ENCODE assay signal across 24 cellular contexts in the genomic region with DNA sequence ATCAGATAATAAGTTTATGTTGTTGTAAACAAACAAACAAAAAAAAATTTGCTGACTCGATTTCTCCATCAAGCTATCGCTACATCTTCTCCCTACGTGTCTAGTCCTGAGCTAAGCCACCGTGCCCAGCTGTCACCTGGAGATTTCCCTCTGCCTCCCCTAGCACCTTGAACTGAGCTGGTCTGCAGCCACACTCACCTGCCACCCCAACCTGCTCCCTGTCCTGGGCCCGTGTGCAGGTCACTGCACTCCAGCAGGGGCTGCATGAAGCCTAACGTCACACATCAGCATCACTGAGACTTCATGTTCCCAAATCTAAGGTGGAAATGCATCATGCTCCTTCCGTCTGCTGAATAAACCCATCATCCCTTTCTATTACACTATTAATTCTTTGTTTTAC. TPM values are rescaled to one million over a fixed set of nuclear protein-coding genes. Genes with fewer than 3 reads are reported as not detected.
A peak's percentile ranks its signal among the peaks of the same experiment; 100 is the strongest.
DNase-seq lines count a peak whose midpoint lies in the region; ATAC-seq, FAIRE-seq and TF ChIP-seq lines count a peak whose summit lies in the region.
"Had no signal": no experiment of that assay in that cellular context is flagged by ENCODE, and none has a peak within 500 bp of the region (broad histone marks: within the 10 kb centered on the region; RNA-seq: fewer than 3 reads in every experiment).

No MANE protein-coding gene starts in this region.

- no peak for TF ChIP-seq EP300 in esophagus muscularis mucosa (IDR thresholded peaks at IDR 0.05)

- TF ChIP-seq CTCF in bronchial epithelial cell (IDR thresholded peaks at IDR 0.05; ENCODE audit: insufficient read depth, low read length, severe bottlenecking), result no peak
- TF ChIP-seq CTCF in esophagus muscularis mucosa (IDR thresholded peaks at IDR 0.05), result no peak
- TF ChIP-seq CTCF in left lung (IDR thresholded peaks at IDR 0.05), result no peak

- H3K36me3 ChIP-seq in H7 (replicated peaks; ENCODE audit: control insufficient read depth, insufficient read depth, low read length) (no peaks in the 10 kb centered on the region), bronchial epithelial cell (ENCODE audit: control insufficient read depth, insufficient read depth, low read length) (no peaks in the 10 kb centered on the region), esophagus muscularis mucosa (no peaks in the 10 kb centered on the region), left lung (no peaks in the 10 kb centered on the region)
- H3K36me3 ChIP-seq: BE2C; BLaER1 treated with 17β-estradiol and CSF1 and Interleukin-3, amounts not matched to agents 10 nM and 100 nM; HAP-1 had no signal

- no peak for TF ChIP-seq POLR2A in esophagus muscularis mucosa (IDR thresholded peaks at IDR 0.05; ENCODE audit: low read depth)

- FAIRE-seq in bronchial epithelial cell (lab: Jason Lieb, UNC), result peak; percentile 7
- FAIRE-seq: A549, D721Med, GM12878, GM19239 had no signal

- intact Hi-C loops in esophagus muscularis mucosa (cut with DNase I) (no loop called here), left lung (cut with DNase I) (no loop called here)

- no peaks in the 10 kb centered on the region for H3K27me3 ChIP-seq in H7 (ENCODE audit: control insufficient read depth, insufficient read depth, low read length)
- no peaks in the 10 kb centered on the region for H3K27me3 ChIP-seq in bronchial epithelial cell (ENCODE audit: control insufficient read depth, insufficient read depth, low read length)
- peaks cover 0 to 7% (median 0%) of the 10 kb centered on the region in 4 donors for H3K27me3 ChIP-seq in esophagus muscularis mucosa
- H3K27me3 ChIP-seq in left lung, result no peaks in the 10 kb centered on the region
- H3K27me3 ChIP-seq: BE2C; BLaER1 treated with 17β-estradiol and CSF1 and Interleukin-3, amounts not matched to agents 10 nM and 100 nM had no signal

- no peaks in the 10 kb centered on the region for H3K9me3 ChIP-seq in esophagus muscularis mucosa
- H3K9me3 ChIP-seq in left lung, result no peaks in the 10 kb centered on the region
- H3K9me3 ChIP-seq: A549; BE2C; BLaER1 treated with 17β-estradiol and CSF1 and Interleukin-3, amounts not matched to agents 10 nM and 100 nM; HAP-1 had no signal

- H3K4me3 ChIP-seq in H7 (ENCODE audit: insufficient read depth, low read depth, low read length) (no peak overlapping the region), bronchial epithelial cell (ENCODE audit: low read depth, low read length) (no peak overlapping the region), esophagus muscularis mucosa (no peak overlapping the region), left lung (no peak overlapping the region)
- H3K4me3 ChIP-seq: A549; BLaER1 treated with 17β-estradiol and CSF1 and Interleukin-3, amounts not matched to agents 10 nM and 100 nM; GM12878; GM23248; HAP-1 had no signal

- 73% methylated on average over 7 of the region's 7 CpGs for WGBS in esophagus muscularis mucosa

- DNase-seq in H7 (peak; percentile 45), bronchial epithelial cell (ENCODE audit: low read depth) (no peak), esophagus muscularis mucosa (ENCODE audit: extremely low spot score) (peak; percentile 66), NCI-H226 (no peak), SW480 (ENCODE audit: low spot score) (no peak), left lung (no peak)
- DNase-seq: 8988T; ACHN; AML-193; BE2C; CD4-positive, alpha-beta T cell; CD8-positive, alpha-beta memory T cell; DMS 273 treated with DMSO at 0.1 percent for 48 hours; DMS79; EL; GDM1; GM23248 had no signal

- ATAC-seq in left lung, result no peak
- ATAC-seq: A549, GM12878 had no signal

- H3K27ac ChIP-seq in esophagus muscularis mucosa (replicated peaks in 1 of 4) (no peak overlapping the region), left lung (no peak overlapping the region)
- H3K27ac ChIP-seq: A549; BLaER1 treated with 17β-estradiol and CSF1 and Interleukin-3, amounts not matched to agents 10 nM and 100 nM; GM23248 had no signal

- H3K4me1 ChIP-seq in esophagus muscularis mucosa (no peaks in the 10 kb centered on the region), left lung (no peaks in the 10 kb centered on the region)
- H3K4me1 ChIP-seq: A549, BE2C had no signal

RNA-seq across cellular contexts. Expression of gene TEX36, which starts 44.4 kb away (rescaled TPM):
- total RNA-seq in H7 (2014; rRNA removed; shearing (Covaris generic)), result not detected in 2 replicates
- total RNA-seq in bronchial epithelial cell (not detected in 2 replicates), esophagus muscularis mucosa (not detected), left lung (under 1 TPM in 1 of 2 donors, not detected in 1; 0.26 TPM)
- total RNA-seq: CD4-positive, alpha-beta T cell; CD8-positive, alpha-beta memory T cell; GM12878; H4 had no signal

Comparison
In these comparisons a context has a peak if more than half of its experiments do, and no peak if none do; other contexts are left out.
1. DNase-seq: peak in H7 (single experiment) and esophagus muscularis mucosa (single experiment); none in bronchial epithelial cell (single experiment), NCI-H226 (single experiment), SW480 (single experiment) and left lung (0 of 2).